ENCODE assay signal across 13 cellular contexts in the genomic region with DNA sequence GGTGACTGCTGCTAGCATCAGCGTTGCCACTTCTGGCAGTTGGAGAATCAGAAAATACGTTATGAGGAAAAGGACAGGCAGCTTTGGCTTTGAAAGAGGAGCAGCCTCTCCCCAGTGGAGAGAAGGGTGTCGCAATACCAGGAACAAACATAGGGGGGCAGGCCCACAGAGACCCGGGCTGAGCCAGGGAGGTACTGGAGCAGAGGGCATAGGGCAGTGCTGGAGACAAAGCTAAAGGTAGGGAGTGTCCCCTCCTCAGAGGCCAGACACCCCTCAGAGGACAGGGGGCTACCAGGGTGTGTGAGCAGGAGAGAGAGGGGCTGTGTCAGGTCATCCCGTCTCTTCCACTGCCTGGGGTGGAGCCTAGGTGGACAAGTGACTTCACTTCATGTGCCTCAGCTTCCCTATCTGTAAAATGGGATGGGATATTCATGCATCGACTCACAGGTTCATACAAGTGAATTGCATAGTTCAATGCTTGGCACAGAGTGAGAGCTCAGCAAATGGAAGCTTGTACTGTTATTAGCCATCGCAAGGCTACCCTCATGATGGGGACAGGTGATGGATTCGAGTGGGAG. TPM values are rescaled to one million over a fixed set of nuclear protein-coding genes. Genes with fewer than 3 reads are reported as not detected.
DNase-seq lines count a peak whose midpoint lies in the region; ATAC-seq, FAIRE-seq and TF ChIP-seq lines count a peak whose summit lies in the region.
"Had no signal": no experiment of that assay in that cellular context is flagged by ENCODE, and none has a peak within 500 bp of the region (broad histone marks: within the 10 kb centered on the region; RNA-seq: fewer than 3 reads in every experiment).

No MANE protein-coding gene starts in this region.

- TF ChIP-seq RAD21 in HepG2 (CRISPR knock-in tag; IDR thresholded peaks at IDR 0.05): no peak

- no TSS peak for BruUV-seq in HepG2 (replicated peaks; lab: Mats Ljungman, UMichigan)
- no TSS peak for BruUV-seq in MCF 10A (replicated peaks; lab: Mats Ljungman, UMichigan)

- H3K9me3 ChIP-seq in HepG2 (ENCODE audit: low read length): no peaks in the 10 kb centered on the region
- H3K9me3 ChIP-seq in upper lobe of right lung: no peaks in the 10 kb centered on the region
- H3K9me3 ChIP-seq in uterus: no peaks in the 10 kb centered on the region
- H3K9me3 ChIP-seq: sigmoid colon had no signal

- intact Hi-C loops in HepG2 (cut with micrococcal nuclease; ENCODE audit: unreplicated experiment) (no loop called here), upper lobe of right lung (cut with DNase I) (no loop called here), MCF 10A (cut with micrococcal nuclease) (no loop called here), uterus (cut with DNase I; ENCODE audit: low total_unique reads) (no loop called here)

- TF ChIP-seq POLR2A in HepG2 (IDR thresholded peaks at IDR 0.05; ENCODE audit: insufficient read depth in 1 of 2, low read depth in 2 of 2, low read length in 2 of 2): no peak
- no peak for TF ChIP-seq POLR2A in uterus (IDR thresholded peaks at IDR 0.05)

- POLR2A ChIA-PET in HepG2 (lab: Yijun Ruan, JAX) (no interaction called here), MCF 10A (lab: Yijun Ruan, JAX) (interaction anchor here (0.9 kb wide), 1 partner anchor 89 kb away, joined by 3 read pairs; no protein-coding TSS in a partner anchor)

- DNase-seq in activated naive CD8-positive, alpha-beta T cell treated with anti-CD3 and anti-CD28 coated beads for 36 hours: no peak
- DNase-seq in central memory CD8-positive, alpha-beta T cell (ENCODE audit: low spot score in 2 of 2): no peak
- no peak for DNase-seq in HepG2 (ENCODE audit: low spot score)
- no peak for DNase-seq in upper lobe of right lung
- DNase-seq in MCF 10A (ENCODE audit: unreplicated experiment): no peak
- no peak for DNase-seq in GM13977 (ENCODE audit: low spot score)
- DNase-seq in uterus: no peak
- DNase-seq: activated T-cell treated with anti-CD3 and anti-CD28 coated beads, Interleukin-2, amount 50 U/mL, for 4 hours had no signal

- H3K27me3 ChIP-seq in HepG2 (ENCODE audit: control insufficient read depth in 1 of 2, insufficient read depth in 2 of 2, low read length in 2 of 2) (no peaks in the 10 kb centered on the region), upper lobe of right lung (no peaks in the 10 kb centered on the region), uterus (no peaks in the 10 kb centered on the region)
- H3K27me3 ChIP-seq: sigmoid colon had no signal

- H3K27ac Mint-ChIP-seq in activated naive CD8-positive, alpha-beta T cell: peak overlapping the region; percentile 72
- H3K27ac Mint-ChIP-seq in activated naive CD8-positive, alpha-beta T cell treated with anti-CD3 and anti-CD28 coated beads for 36 hours: no peak overlapping the region
- H3K27ac Mint-ChIP-seq in central memory CD8-positive, alpha-beta T cell (ENCODE audit: low read depth): peak overlapping the region; percentile 67
- no peak overlapping the region for H3K27ac Mint-ChIP-seq in MCF 10A (ENCODE audit: low read depth, unreplicated experiment)
- H3K27ac Mint-ChIP-seq: mesothelial cell of epicardium had no signal

- no peak for ATAC-seq in central memory CD8-positive, alpha-beta T cell (replicated peaks; ENCODE audit: extremely low read depth, poor library complexity, severe bottlenecking)
- ATAC-seq in HepG2 (peak; percentile 34), upper lobe of right lung (peak; percentile 54)
- ATAC-seq: activated T-cell treated with anti-CD3 and anti-CD28 coated beads, Interleukin-2, amount 50 U/mL, for 4 hours had no signal

- H3K27ac ChIP-seq in HepG2 (ENCODE audit: extremely low read length, insufficient read depth, low read length): no peak overlapping the region
- H3K27ac ChIP-seq in upper lobe of right lung: peak overlapping the region; percentile 34
- H3K27ac ChIP-seq in uterus: no peak overlapping the region
- H3K27ac ChIP-seq: RWPE1 had no signal

- peaks cover 4% of the 10 kb centered on the region for H3K36me3 Mint-ChIP-seq in activated naive CD8-positive, alpha-beta T cell
- H3K36me3 Mint-ChIP-seq in activated naive CD8-positive, alpha-beta T cell treated with anti-CD3 and anti-CD28 coated beads for 36 hours: peaks cover 9% of the 10 kb centered on the region
- H3K36me3 Mint-ChIP-seq in central memory CD8-positive, alpha-beta T cell (ENCODE audit: insufficient read depth): peaks cover 13% of the 10 kb centered on the region
- peaks cover 20% of the 10 kb centered on the region for H3K36me3 Mint-ChIP-seq in MCF 10A (ENCODE audit: insufficient read depth, unreplicated experiment)

- H3K9me3 Mint-ChIP-seq in activated naive CD8-positive, alpha-beta T cell (ENCODE audit: low read depth): no peaks in the 10 kb centered on the region
- H3K9me3 Mint-ChIP-seq in activated naive CD8-positive, alpha-beta T cell treated with anti-CD3 and anti-CD28 coated beads for 36 hours: no peaks in the 10 kb centered on the region
- no peaks in the 10 kb centered on the region for H3K9me3 Mint-ChIP-seq in central memory CD8-positive, alpha-beta T cell
- H3K9me3 Mint-ChIP-seq in MCF 10A (ENCODE audit: unreplicated experiment): no peaks in the 10 kb centered on the region
- H3K9me3 Mint-ChIP-seq: activated T-cell treated with anti-CD3 and anti-CD28 coated beads, Interleukin-2, amount 50 U/mL, for 4 hours; IgD-negative memory B cell; mesothelial cell of epicardium had no signal

- in situ Hi-C loops in HepG2 (cut with HindIII; ENCODE audit: extremely low pct_ligation_motif_present, low pct_unique_long_range_greater_than_20kb) (no loop called here), GM13977 (cut with MboI; ENCODE audit: low pct_unique_long_range_greater_than_20kb, low sequenced_read_pairs, unreplicated experiment) (no loop called here)

- H3K4me3 Mint-ChIP-seq in activated naive CD8-positive, alpha-beta T cell: no peak overlapping the region
- H3K4me3 Mint-ChIP-seq in activated naive CD8-positive, alpha-beta T cell treated with anti-CD3 and anti-CD28 coated beads for 36 hours: no peak overlapping the region
- H3K4me3 Mint-ChIP-seq in central memory CD8-positive, alpha-beta T cell: no peak overlapping the region
- H3K4me3 Mint-ChIP-seq in MCF 10A (ENCODE audit: unreplicated experiment): no peak overlapping the region
- H3K4me3 Mint-ChIP-seq: activated T-cell treated with anti-CD3 and anti-CD28 coated beads, Interleukin-2, amount 50 U/mL, for 4 hours; IgD-negative memory B cell; mesothelial cell of epicardium had no signal

- TF ChIP-seq EP300 in HepG2 (IDR thresholded peaks at IDR 0.05; ENCODE audit: low read depth in 2 of 2, low read length in 2 of 2) (no peak), HepG2 (CRISPR knock-in tag; IDR thresholded peaks at IDR 0.05; ENCODE audit: borderline replicate concordance) (no peak)

- no peaks in the 10 kb centered on the region for H3K79me2 ChIP-seq in HepG2 (ENCODE audit: insufficient read depth, low read length)

- no peaks in the 10 kb centered on the region for H3K27me3 Mint-ChIP-seq in activated naive CD8-positive, alpha-beta T cell
- no peaks in the 10 kb centered on the region for H3K27me3 Mint-ChIP-seq in activated naive CD8-positive, alpha-beta T cell treated with anti-CD3 and anti-CD28 coated beads for 36 hours
- no peaks in the 10 kb centered on the region for H3K27me3 Mint-ChIP-seq in central memory CD8-positive, alpha-beta T cell
- H3K27me3 Mint-ChIP-seq in MCF 10A (ENCODE audit: insufficient read depth, unreplicated experiment): no peaks in the 10 kb centered on the region
- H3K27me3 Mint-ChIP-seq: IgD-negative memory B cell had no signal

- 62% methylated on average over 7 of the region's 8 CpGs for WGBS in HepG2 (ENCODE audit: low lambda C conversion rate)

- H3K4me2 ChIP-seq in HepG2 (ENCODE audit: low read depth, low read length): no peak overlapping the region

- H3K4me1 Mint-ChIP-seq in activated naive CD8-positive, alpha-beta T cell (ENCODE audit: low read depth): no peaks in the 10 kb centered on the region
- H3K4me1 Mint-ChIP-seq in activated naive CD8-positive, alpha-beta T cell treated with anti-CD3 and anti-CD28 coated beads for 36 hours: peaks cover under 1% of the 10 kb centered on the region
- peaks cover 11% of the 10 kb centered on the region for H3K4me1 Mint-ChIP-seq in central memory CD8-positive, alpha-beta T cell
- H3K4me1 Mint-ChIP-seq in MCF 10A (ENCODE audit: insufficient read depth, unreplicated experiment): peaks cover 20% of the 10 kb centered on the region
- H3K4me1 Mint-ChIP-seq: mesothelial cell of epicardium had no signal

- H3K4me1 ChIP-seq in HepG2 (ENCODE audit: insufficient read depth, low read length) (peaks cover 38% of the 10 kb centered on the region), upper lobe of right lung (peaks cover 60% of the 10 kb centered on the region), uterus (no peaks in the 10 kb centered on the region)

- H4K20me1 ChIP-seq in HepG2 (ENCODE audit: insufficient read depth, low read length): no peaks in the 10 kb centered on the region

- peaks cover 10 to 43% of the 10 kb centered on the region in 2 experiments; a peak in 4 of 5 replicates for H3K36me3 ChIP-seq in HepG2 (replicated peaks in 1 of 2; ENCODE audit: control insufficient read depth in 1 of 2, insufficient read depth in 2 of 2, low read length in 2 of 2)
- no peaks in the 10 kb centered on the region for H3K36me3 ChIP-seq in upper lobe of right lung
- no peaks in the 10 kb centered on the region for H3K36me3 ChIP-seq in uterus

- no peak for FAIRE-seq in HepG2 (lab: Jason Lieb, UNC)

- H3K4me3 ChIP-seq in HepG2 (replicated peaks in 1 of 3; ENCODE audit: insufficient read depth in 1 of 3, low read depth in 2 of 3, low read length in 3 of 3) (no peak overlapping the region), upper lobe of right lung (no peak overlapping the region), uterus (no peak overlapping the region)
- H3K4me3 ChIP-seq: sigmoid colon had no signal

- no peak overlapping the region for H2AFZ ChIP-seq in HepG2 (ENCODE audit: low read length)

- CTCF ChIA-PET in HepG2 (lab: Yijun Ruan, JAX; ENCODE audit: low intra/inter-chr PET ratio, low total read pairs) (no interaction called here), MCF 10A (lab: Yijun Ruan, JAX) (interaction anchor here (0.7 to 2.3 kb wide), 5 partner anchors 21 to 823 kb away, joined by 3 to 8 read pairs (median 5); no protein-coding TSS in a partner anchor)

- no peak overlapping the region for H3K9ac ChIP-seq in HepG2 (ENCODE audit: insufficient read depth, low read depth, low read length)

- TF ChIP-seq CTCF in HepG2 (CRISPR knock-in tag; IDR thresholded peaks at IDR 0.05) (peak; percentile 32), upper lobe of right lung (IDR thresholded peaks at IDR 0.05) (peak; percentile 13), MCF 10A (IDR thresholded peaks at IDR 0.05; ENCODE audit: unreplicated experiment) (no peak), GM13977 (IDR thresholded peaks at IDR 0.05; ENCODE audit: extremely low read depth, insufficient read depth, missing control alignments) (no peak), uterus (IDR thresholded peaks at IDR 0.05) (no peak)

RNA-seq across cellular contexts. Expression of a gene that starts 49.7 kb away (rescaled TPM):
- 10 to 100 TPM; 23.8 to 26.5 TPM for total RNA-seq in activated naive CD8-positive, alpha-beta T cell treated with anti-CD3 and anti-CD28 coated beads for 36 hours
- total RNA-seq in HepG2 (2016; rRNA removed; fragmentation: Illumina TruSeq; extraction: Trizol) (11.1 and 13.0 TPM in 2 replicates), upper lobe of right lung (103 TPM), MCF 10A (2022) (25.4 and 28.2 TPM in 2 replicates), uterus (10 to 100 TPM in 2 of 4 donors, 1 to 10 TPM in 2; 7.9 to 34.6 (median 15.7) TPM)
- 1.4 and 1.5 TPM in 2 replicates for total RNA-seq in HepG2 (2016; cell fraction: cytosol; rRNA removed; fragmentation: Illumina TruSeq; extraction: Trizol; ENCODE audit: low read depth)
- total RNA-seq in HepG2 (2016; cell fraction: insoluble cytoplasmic fraction; rRNA removed; fragmentation: Illumina TruSeq; extraction: Trizol): 9.8 and 12.1 TPM in 2 replicates
- total RNA-seq in HepG2 (2016; cell fraction: membrane; rRNA removed; fragmentation: Illumina TruSeq; extraction: Trizol): 5.3 and 6.4 TPM in 2 replicates
- total RNA-seq in HepG2 (2016; cell fraction: nucleus; rRNA removed; fragmentation: Illumina TruSeq; extraction: Trizol): 11.9 and 15.6 TPM in 2 replicates
- polyA plus RNA-seq in HepG2 (2011; rRNA removed): 16.4 and 18.7 TPM in 2 replicates
- 7.1 and 7.2 TPM in 2 replicates for polyA plus RNA-seq in HepG2 (2011; cell fraction: cytosol; rRNA removed)
- 42.2 and 53.6 TPM in 2 replicates for polyA plus RNA-seq in HepG2 (2011; cell fraction: nucleus; rRNA removed)
- 4.4 and 6.9 TPM in 2 replicates for polyA plus RNA-seq in HepG2 (2012)
- polyA plus RNA-seq in HepG2 (2016; cell fraction: cytosol; fragmentation: Illumina TruSeq; extraction: Trizol; ENCODE audit: low read depth): 0.43 and 0.62 TPM in 2 replicates
- 5.8 and 6.2 TPM in 2 replicates for polyA plus RNA-seq in HepG2 (2016; cell fraction: insoluble cytoplasmic fraction; fragmentation: Illumina TruSeq; extraction: Trizol; ENCODE audit: low read depth)
- polyA plus RNA-seq in HepG2 (2016; cell fraction: membrane; fragmentation: Illumina TruSeq; extraction: Trizol; ENCODE audit: low read depth): 1.7 TPM in 2 replicates
- polyA plus RNA-seq in HepG2 (2016; cell fraction: nucleus; fragmentation: Illumina TruSeq; extraction: Trizol; ENCODE audit: insufficient read depth, low read depth): 17.4 and 18.9 TPM in 2 replicates
- 55.2 and 75.7 TPM in 2 replicates for polyA minus RNA-seq in HepG2 (2011; rRNA and poly(A)+ RNA removed; ENCODE audit: low replicate concordance)
- 11.3 and 16.1 TPM in 2 replicates for polyA minus RNA-seq in HepG2 (2011; cell fraction: cytosol; rRNA and poly(A)+ RNA removed)
- 27.0 and 32.6 TPM in 2 replicates for polyA minus RNA-seq in HepG2 (2011; cell fraction: nucleus; rRNA and poly(A)+ RNA removed)

Comparison
In these comparisons a context has a peak if more than half of its experiments do, and no peak if none do; other contexts are left out.
1. H3K27ac Mint-ChIP-seq: peak in activated naive CD8-positive, alpha-beta T cell (single experiment) and central memory CD8-positive, alpha-beta T cell (single experiment); none in activated naive CD8-positive, alpha-beta T cell treated with anti-CD3 and anti-CD28 coated beads for 36 hours (single experiment) and MCF 10A (single experiment).
2. CTCF ChIP-seq: peak in HepG2 (single experiment) and upper lobe of right lung (single experiment); none in MCF 10A (single experiment), GM13977 (single experiment) and uterus (0 of 4).